10 cellular contexts compared by ENCODE assay signal in the genomic region with DNA sequence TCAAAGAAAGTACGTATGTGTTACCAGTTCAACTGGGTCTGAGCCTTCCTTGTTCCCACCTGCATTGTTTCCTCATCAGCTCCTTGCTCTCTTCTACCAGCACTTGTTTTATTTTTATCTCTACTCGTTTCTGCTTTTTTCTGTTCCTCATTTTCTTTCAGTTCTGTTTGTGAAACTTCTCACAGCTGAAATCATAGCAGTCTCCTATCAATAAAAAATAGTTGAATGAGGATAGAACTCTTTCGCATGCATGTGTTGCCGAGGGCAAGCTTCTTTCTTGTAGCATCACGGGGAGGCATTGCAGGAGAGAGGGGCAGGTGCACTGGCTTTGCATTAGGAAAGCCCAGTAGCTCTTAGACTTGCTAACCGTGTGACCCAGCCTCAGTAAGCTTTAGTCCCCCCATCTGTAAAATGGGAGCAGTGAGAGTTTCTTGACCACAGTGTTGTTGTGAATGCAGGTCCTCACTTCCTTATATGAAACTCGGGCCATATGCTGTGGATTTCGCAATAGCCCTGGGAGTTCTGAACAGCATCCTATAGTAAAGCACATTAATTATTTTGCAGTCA. TPM values are rescaled to one million over a fixed set of nuclear protein-coding genes. Genes with fewer than 3 reads are reported as not detected.
DNase-seq lines count a peak whose midpoint lies in the region; ATAC-seq and TF ChIP-seq lines count a peak whose summit lies in the region.
"Had no signal": no experiment of that assay in that cellular context is flagged by ENCODE, and none has a peak within 500 bp of the region (broad histone marks: within the 10 kb centered on the region; RNA-seq: fewer than 3 reads in every experiment).

No MANE protein-coding gene starts in this region.

- H3K9me3 ChIP-seq in ovary = no peaks in the 10 kb centered on the region

- H3K4me3 ChIP-seq in ovary = no peak overlapping the region

- intact Hi-C loops in ovary (cut with DNase I) = loop anchor here in 2 of 4 donors (10.0 kb wide), 2 partner anchors 256 to 266 kb away; a partner anchor contains a TSS

- no peak for TF ChIP-seq CTCF in ovary (IDR thresholded peaks at IDR 0.05)

- no peak for TF ChIP-seq EP300 in ovary (IDR thresholded peaks at IDR 0.05)

- H3K27ac ChIP-seq in ovary = no peak overlapping the region

- no peaks in the 10 kb centered on the region for H3K4me1 ChIP-seq in ovary (ENCODE audit: insufficient read depth)

- no peak for TF ChIP-seq POLR2A in ovary (IDR thresholded peaks at IDR 0.05)

- DNase-seq in inferior parietal cortex (ENCODE audit: extremely low spot score) (peak; percentile 1), HuH-7.5 (ENCODE audit: low spot score) (no peak), ovary (no peak)
- DNase-seq in activated CD4-positive, alpha-beta T cell treated with anti-CD3 and anti-CD28 coated beads for 1 hour = no peak
- DNase-seq in activated CD4-positive, alpha-beta T cell treated with anti-CD3 and anti-CD28 coated beads for 4 hours = no peak
- DNase-seq: amniotic stem cell, NCI-H1436 treated with DMSO at 0.1 percent for 48 hours had no signal

- whole genome bisulfite sequencing in ovary, 3 donors = 85 to 92% (median 92%) methylated on average over 8 of the region's 8 CpGs

- H3K27me3 ChIP-seq in ovary = no peaks in the 10 kb centered on the region

- H3K36me3 ChIP-seq in ovary = no peaks in the 10 kb centered on the region

- ATAC-seq in GM18861 (IDR thresholded peaks at IDR 0.05; ENCODE audit: unreplicated experiment) = peak; percentile 60
- ATAC-seq in GM21825 (IDR thresholded peaks at IDR 0.05; ENCODE audit: unreplicated experiment) = peak; percentile 65
- ATAC-seq in HG03565 (IDR thresholded peaks at IDR 0.05; ENCODE audit: unreplicated experiment) = peak; percentile 60

RNA-seq across cellular contexts. Expression of a gene that starts 24.7 kb away (rescaled TPM):
- total RNA-seq in ovary = 10 to 100 TPM; 27.0 to 35.7 (median 33.7) TPM
- polyA plus RNA-seq in ovary = 10 to 100 TPM; 21.8 to 22.2 TPM

RNA-seq across cellular contexts. Expression of a gene that starts 24.8 kb away (rescaled TPM):
- total RNA-seq in ovary = 10 to 100 TPM; 18.6 to 26.5 (median 21.1) TPM
- 10 to 100 TPM; 10.7 to 11.2 TPM for polyA plus RNA-seq in ovary

RNA-seq across cellular contexts. Expression of a gene that starts 57.7 kb away (rescaled TPM):
- total RNA-seq in ovary = 1 to 10 TPM in 6 of 7 donors, under 1 TPM in 1; 1.00 to 5.1 (median 4.2) TPM
- 1 to 10 TPM; 3.4 to 9.4 TPM for polyA plus RNA-seq in ovary
